In genomic region chr4:17347445-17347844, GRCh38 we compare ENCODE assay signal across 8 cellular contexts.
DNase-seq lines count a peak whose midpoint lies in the region; ATAC-seq and TF ChIP-seq lines count a peak whose summit lies in the region.

No MANE protein-coding gene starts in this region.

- CTCF ChIA-PET in CD8-positive, alpha-beta memory T cell (lab: Charles Lee): interaction anchor here (1.1 to 2.2 kb wide), 2 partner anchors 11 to 100 kb away, joined by 5 to 12 read pairs; no protein-coding TSS in a partner anchor

- POLR2A ChIA-PET in CD8-positive, alpha-beta memory T cell (lab: Charles Lee): no interaction called here

- H3K36me3 Mint-ChIP-seq in CD8-positive, alpha-beta memory T cell: no peaks in the 10 kb centered on the region

- intact Hi-C loops in uterus (cut with DNase I; ENCODE audit: low total_unique reads): no loop called here

- H3K27ac ChIP-seq in iPS DF 6.9 (ENCODE audit: low read length): no peak overlapping the region
- no peak overlapping the region for H3K27ac ChIP-seq in uterus
- no peak overlapping the region for H3K27ac ChIP-seq in CD8-positive, alpha-beta memory T cell (ENCODE audit: low read depth, low read length)

- no peaks in the 10 kb centered on the region for H3K9me3 Mint-ChIP-seq in CD8-positive, alpha-beta memory T cell

- TF ChIP-seq POLR2A in GM18505 (IDR thresholded peaks at IDR 0.05; ENCODE audit: borderline replicate concordance, extremely low read depth, insufficient read depth, insufficient read length) (no peak), uterus (IDR thresholded peaks at IDR 0.05) (no peak)

- H3K27me3 ChIP-seq in iPS DF 6.9 (ENCODE audit: control insufficient read depth, insufficient read depth, low read length) (no peaks in the 10 kb centered on the region), uterus (no peaks in the 10 kb centered on the region)
- H3K27me3 ChIP-seq in CD8-positive, alpha-beta memory T cell (ENCODE audit: insufficient read depth, low read length, poor library complexity, severe bottlenecking): no peaks in the 10 kb centered on the region

- peak; percentile 73 for ATAC-seq in GM18505 (IDR thresholded peaks at IDR 0.05; ENCODE audit: unreplicated experiment)

- no peak for DNase-seq in AG09309 (ENCODE audit: low read depth)
- DNase-seq in M059J (ENCODE audit: low read depth): peak; percentile 50
- peak; percentile 26 for DNase-seq in activated naive CD4-positive, alpha-beta T cell treated with anti-CD3 and anti-CD28 coated beads, Interleukin-2, amount 50 U/mL, for 16 hours
- peak; percentile 39 for DNase-seq in iPS DF 6.9 (ENCODE audit: low read depth, low spot score)
- DNase-seq in uterus: peak in 1 of 2 donors; percentile 42
- DNase-seq in ureter (ENCODE audit: low spot score): no peak
- DNase-seq in CD8-positive, alpha-beta memory T cell: no peak

- peaks cover 0 to 3% of the 10 kb centered on the region in 2 donors for H3K27me3 Mint-ChIP-seq in CD8-positive, alpha-beta memory T cell

- H3K27ac Mint-ChIP-seq in CD8-positive, alpha-beta memory T cell: peak overlapping the region in 1 of 8 donors; percentile 65

- no peak overlapping the region for H3K4me3 ChIP-seq in AG09309 (ENCODE audit: control insufficient read depth, low read depth, low read length)
- no peak overlapping the region for H3K4me3 ChIP-seq in iPS DF 6.9 (ENCODE audit: low read length)
- no peak overlapping the region for H3K4me3 ChIP-seq in uterus
- H3K4me3 ChIP-seq in CD8-positive, alpha-beta memory T cell (ENCODE audit: low read length): no peak overlapping the region

- H3K4me3 Mint-ChIP-seq in CD8-positive, alpha-beta memory T cell: no peak overlapping the region

- H3K9me3 ChIP-seq in iPS DF 6.9 (ENCODE audit: control insufficient read depth, insufficient read depth, low read length) (no peaks in the 10 kb centered on the region), uterus (no peaks in the 10 kb centered on the region)
- no peaks in the 10 kb centered on the region for H3K9me3 ChIP-seq in CD8-positive, alpha-beta memory T cell (ENCODE audit: low read length)

- H3K36me3 ChIP-seq in iPS DF 6.9 (ENCODE audit: control insufficient read depth, insufficient read depth, low read length) (no peaks in the 10 kb centered on the region), uterus (no peaks in the 10 kb centered on the region)
- H3K36me3 ChIP-seq in CD8-positive, alpha-beta memory T cell (ENCODE audit: insufficient read depth, low read length): no peaks in the 10 kb centered on the region

- no peaks in the 10 kb centered on the region for H3K4me1 Mint-ChIP-seq in CD8-positive, alpha-beta memory T cell

- TF ChIP-seq CTCF in AG09309 (IDR thresholded peaks at IDR 0.05; ENCODE audit: control insufficient read depth, insufficient read depth, low read depth, low read length, missing control alignments) (peak; percentile 75), uterus (IDR thresholded peaks at IDR 0.05) (peak; percentile 57 to 69 (median 66))

- WGBS in iPS DF 6.9 (ENCODE audit: insufficient coverage, insufficient read length): no CpG with 5 or more reads among the region's 2 CpGs

- H3K4me1 ChIP-seq in iPS DF 6.9 (ENCODE audit: control insufficient read depth, insufficient read depth, low read length) (no peaks in the 10 kb centered on the region; the same call in 1 of the 2 replicates), uterus (no peaks in the 10 kb centered on the region)
- no peaks in the 10 kb centered on the region for H3K4me1 ChIP-seq in CD8-positive, alpha-beta memory T cell (ENCODE audit: insufficient read depth, low read length)

Comparison
In these comparisons a context has a peak if more than half of its experiments do, and no peak if none do; other contexts are left out.
1. DNase-seq: peak in M059J (single experiment), activated naive CD4-positive, alpha-beta T cell treated with anti-CD3 and anti-CD28 coated beads, Interleukin-2, amount 50 U/mL, for 16 hours (single experiment) and iPS DF 6.9 (single experiment); none in AG09309 (single experiment), ureter (single experiment) and CD8-positive, alpha-beta memory T cell (0 of 5).